In genomic region chr20:60255426-60255825, GRCh38 we compare ENCODE assay signal across 17 cellular contexts.
A peak's percentile ranks its signal among the peaks of the same experiment; 100 is the strongest.
DNase-seq lines count a peak whose midpoint lies in the region; ATAC-seq, FAIRE-seq and TF ChIP-seq lines count a peak whose summit lies in the region.
"Had no signal": no experiment of that assay in that cellular context is flagged by ENCODE, and none has a peak within 500 bp of the region (broad histone marks: within the 10 kb centered on the region; RNA-seq: fewer than 3 reads in every experiment).

No MANE protein-coding gene starts in this region.

- H3K9me3 ChIP-seq in H1 (ENCODE audit: insufficient read depth in 2 of 2, low read depth in 1 of 2, low read length in 1 of 2): peaks cover 0 to 6% of the 10 kb centered on the region in 2 experiments; a peak in 1 of 4 replicates
- no peaks in the 10 kb centered on the region for H3K9me3 ChIP-seq in heart right ventricle
- no peaks in the 10 kb centered on the region for H3K9me3 ChIP-seq in left lung
- H3K9me3 ChIP-seq: BE2C, mucosa of descending colon had no signal

- H2AK5ac ChIP-seq in H1 (ENCODE audit: low read depth, low read length): no peak overlapping the region

- TF ChIP-seq EP300 in H1 (IDR thresholded peaks at IDR 0.05; ENCODE audit: borderline replicate concordance in 1 of 2, low read depth in 2 of 2, low read length in 2 of 2): no peak

- H3K23me2 ChIP-seq in H1 (ENCODE audit: low read depth, low read length): no peaks in the 10 kb centered on the region

- TF ChIP-seq CTCF in H1 (IDR thresholded peaks at IDR 0.05; ENCODE audit: control extremely low read depth in 1 of 3, insufficient read depth in 1 of 3, low read depth in 1 of 3, low read length in 3 of 3): no peak
- TF ChIP-seq CTCF in heart right ventricle (IDR thresholded peaks at IDR 0.05): no peak
- TF ChIP-seq CTCF in left lung (IDR thresholded peaks at IDR 0.05): no peak

- H2AFZ ChIP-seq in H1 (ENCODE audit: low read length): peak overlapping the region; percentile 81; the same call in 1 of the 2 replicates

- H3K27me3 ChIP-seq in H1 (replicated peaks in 1 of 4; ENCODE audit: control insufficient read depth in 3 of 4, extremely low read depth in 1 of 4, insufficient read depth in 3 of 4, low read length in 3 of 4) (peaks cover 0 to 2% (median 1%) of the 10 kb centered on the region in 4 experiments; a peak in 4 of 7 replicates), heart right ventricle (peaks cover 0 to 41% (median 0%) of the 10 kb centered on the region in 7 donors), left lung (no peaks in the 10 kb centered on the region)
- H3K27me3 ChIP-seq: BE2C had no signal

- POLR2A ChIA-PET in H1 (lab: Charles Lee; ENCODE audit: partially characterized antibody): no interaction called here

- no peak overlapping the region for H2BK12ac ChIP-seq in H1 (ENCODE audit: low read depth, low read length)

- H2BK20ac ChIP-seq in H1 (ENCODE audit: low read length): no peak overlapping the region

- H3K27ac ChIP-seq in H1 (ENCODE audit: low read depth, low read length) (no peak overlapping the region), heart right ventricle (no peak overlapping the region), left lung (no peak overlapping the region)
- H3K27ac ChIP-seq: coronary artery, heart left ventricle had no signal

- H3K9ac ChIP-seq in H1 (replicated peaks in 1 of 4; ENCODE audit: extremely low read depth in 1 of 4, low read depth in 3 of 4, low read length in 3 of 4): no peak overlapping the region

- no peak overlapping the region for H2BK15ac ChIP-seq in H1 (ENCODE audit: low read length)

- H3K18ac ChIP-seq in H1 (ENCODE audit: extremely low read depth, low read length): no peak overlapping the region

- H3K36me3 ChIP-seq in H1 (ENCODE audit: control insufficient read depth in 2 of 4, insufficient read depth in 4 of 4, low read length in 3 of 4): no peaks in the 10 kb centered on the region
- no peaks in the 10 kb centered on the region for H3K36me3 ChIP-seq in heart right ventricle
- H3K36me3 ChIP-seq in left lung: no peaks in the 10 kb centered on the region
- H3K36me3 ChIP-seq: BE2C, heart left ventricle had no signal

- ATAC-seq in heart right ventricle (no peak), HG03097 (IDR thresholded peaks at IDR 0.05; ENCODE audit: low FRiP score, unreplicated experiment) (no peak), left lung (no peak)
- ATAC-seq: mucosa of descending colon had no signal

- FAIRE-seq in H1 (lab: Jason Lieb, UNC) (no peak), GM19239 (lab: Jason Lieb, UNC) (no peak)
- FAIRE-seq: TTC549 had no signal

- H3K4me1 ChIP-seq in H1 (replicated peaks in 1 of 4; ENCODE audit: control insufficient read depth in 3 of 4, insufficient read depth in 4 of 4, low read length in 3 of 4) (peaks cover 0 to 4% (median 1%) of the 10 kb centered on the region in 4 experiments; a peak in 2 of 7 replicates), heart right ventricle (no peaks in the 10 kb centered on the region), left lung (peaks cover 0 to 3% of the 10 kb centered on the region in 2 donors)
- H3K4me1 ChIP-seq: BE2C had no signal

- whole genome bisulfite sequencing in H1 (ENCODE audit: extremely low coverage in 1 of 2, insufficient coverage in 1 of 2, insufficient read length in 1 of 2, insufficient replicate concordance in 2 of 2, low coverage in 1 of 2, low lambda C conversion rate in 2 of 2, missing lambda C conversion rate in 1 of 2), 2 experiments: 60% methylated on average over 3 of the region's 3 CpGs; no CpG with 5 or more reads in 1 of the 2 experiments
- 52% methylated on average over 3 of the region's 3 CpGs for WGBS in heart right ventricle, 2 donors

- no peaks in the 10 kb centered on the region for H4K20me1 ChIP-seq in H1 (replicated peaks in 1 of 2; ENCODE audit: control insufficient read depth in 1 of 2, insufficient read depth in 2 of 2, low read length in 2 of 2)

- no peak for TF ChIP-seq POLR2A in H1 (IDR thresholded peaks at IDR 0.05; ENCODE audit: control extremely low read depth in 1 of 2, low read depth in 2 of 2, low read length in 2 of 2)

- intact Hi-C loops in heart right ventricle (cut with DNase I): no loop called here
- intact Hi-C loops in left lung (cut with DNase I): no loop called here

- H3K79me2 ChIP-seq in H1 (ENCODE audit: control insufficient read depth in 1 of 2, insufficient read depth in 2 of 2, low read length in 2 of 2): no peaks in the 10 kb centered on the region

- no peak overlapping the region for H3K14ac ChIP-seq in H1 (ENCODE audit: insufficient read length)

- no peak overlapping the region for H3K4me3 ChIP-seq in H1 (ENCODE audit: extremely low read depth in 1 of 4, insufficient read depth in 2 of 4, low read depth in 3 of 4, low read length in 4 of 4)
- H3K4me3 ChIP-seq in heart right ventricle: no peak overlapping the region
- H3K4me3 ChIP-seq in left lung: no peak overlapping the region
- H3K4me3 ChIP-seq: coronary artery, heart left ventricle, mucosa of descending colon had no signal

- no peak overlapping the region for H2BK120ac ChIP-seq in H1 (replicated peaks; ENCODE audit: low read depth, low read length)

- TF ChIP-seq RAD21 in H1 (IDR thresholded peaks at IDR 0.05 in 1 of 2, conservative IDR thresholded peaks at IDR 0.05 in 1 of 2; ENCODE audit: low read depth in 2 of 2, low read length in 2 of 2): no peak

- H2BK5ac ChIP-seq in H1 (ENCODE audit: low read depth, low read length): no peak overlapping the region

- no peak overlapping the region for H3K23ac ChIP-seq in H1 (ENCODE audit: insufficient read length)

- no peak overlapping the region for H4K5ac ChIP-seq in H1 (ENCODE audit: insufficient read length, low read depth, low read length)

- H3K4me2 ChIP-seq in H1 (ENCODE audit: insufficient read depth in 1 of 2, low read depth in 2 of 2, low read length in 2 of 2): peak overlapping the region in 1 of 2 experiments; percentile 36; a peak in 1 of 4 replicates

- no peak overlapping the region for H4K8ac ChIP-seq in H1 (ENCODE audit: extremely low read depth, insufficient read depth, low read length)

- H4K91ac ChIP-seq in H1 (replicated peaks; ENCODE audit: insufficient read length, low read length): no peak overlapping the region

- CTCF ChIA-PET in H1 (lab: Charles Lee; ENCODE audit: partially characterized antibody): no interaction called here

- no peak overlapping the region for H3K4ac ChIP-seq in H1 (replicated peaks; ENCODE audit: insufficient read length, low read depth, low read length)

- DNase-seq in DMS79 treated with DMSO at 0.1 percent for 48 hours (lab: John Stamatoyannopoulos, UW) (peak; percentile 86), M059J (ENCODE audit: low read depth) (peak; percentile 39), NCI-H2196 treated with DMSO at 0.1 percent for 48 hours (lab: John Stamatoyannopoulos, UW; ENCODE audit: unreplicated experiment) (peak; percentile 60), H1 (ENCODE audit: low read depth in 1 of 2, low spot score in 2 of 2) (no peak), heart right ventricle (no peak), GM19239 (ENCODE audit: insufficient read length, low spot score) (no peak), left lung (no peak)
- DNase-seq: activated CD4-positive, alpha-beta T cell treated with anti-CD3 and anti-CD28 coated beads, Interleukin-2, amount 50 U/mL, for 4 hours; anterior cingulate cortex; DMS 273 treated with DMSO at 0.1 percent for 48 hours; heart left ventricle; islet precursor cell; mucosa of descending colon had no signal

- no peak overlapping the region for H3K56ac ChIP-seq in H1 (replicated peaks; ENCODE audit: insufficient read length, low read depth, low read length)

- no peaks in the 10 kb centered on the region for H3K79me1 ChIP-seq in H1 (ENCODE audit: low read depth, low read length)

TF ChIP-seq in H1, 55 proteins besides CTCF, POLR2A, EP300 and RAD21:
- no peak for TF ChIP-seq CEBPB (IDR thresholded peaks at IDR 0.05; ENCODE audit: low read depth, low read length)
- TF ChIP-seq SP2 (IDR thresholded peaks at IDR 0.05; ENCODE audit: low read length): no peak
- TF ChIP-seq CHD1 (IDR thresholded peaks at IDR 0.05; ENCODE audit: low read depth, low read length): no peak
- TF ChIP-seq CBX5 (IDR thresholded peaks at IDR 0.05; ENCODE audit: low read depth, low read length): no peak
TF ChIP-seq in H1: peak in this region for 0.

Comparison
In these comparisons a context has a peak if more than half of its experiments do, and no peak if none do; other contexts are left out.
1. DNase-seq: peak in DMS79 treated with DMSO at 0.1 percent for 48 hours (single experiment), M059J (single experiment) and NCI-H2196 treated with DMSO at 0.1 percent for 48 hours (single experiment); none in H1 (0 of 2), heart right ventricle (0 of 2), GM19239 (single experiment) and left lung (0 of 2).